23 cellular contexts compared by ENCODE assay signal in the genomic region with DNA sequence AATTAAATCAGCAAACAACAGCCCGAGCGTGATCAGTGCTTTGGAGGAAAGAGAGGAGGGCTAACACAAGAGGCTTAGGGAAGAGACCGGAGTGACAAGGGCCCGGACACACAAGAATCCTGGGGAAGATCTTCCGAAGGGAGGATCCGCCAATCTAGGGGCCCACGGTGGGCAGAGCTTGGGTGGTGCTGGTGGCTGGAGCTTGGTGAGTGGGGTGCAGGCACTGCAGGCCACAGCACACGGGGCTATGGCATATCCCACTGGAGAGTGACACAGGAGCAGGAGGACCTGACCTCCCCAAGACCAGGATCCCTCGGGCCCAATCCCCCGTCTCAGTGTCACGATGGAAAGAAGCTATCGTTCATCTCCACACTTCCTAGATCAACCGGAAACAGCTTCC.
"Had no signal": no experiment of that assay in that cellular context is flagged by ENCODE, and none has a peak within 500 bp of the region (broad histone marks: within the 10 kb centered on the region; RNA-seq: fewer than 3 reads in every experiment).

No MANE protein-coding gene starts in this region.

- H3K36me3 Mint-ChIP-seq: immature natural killer cell; natural killer cell; stimulated activated memory B cell treated with anti-CD40 and anti-IgM and Interleukin-4, amounts not matched to agents 10 μg/mL and 1 μg/mL and 100 μg/mL, for 72 hours had no signal

- H3K9me3 Mint-ChIP-seq: immature natural killer cell; mesothelial cell of epicardium; natural killer cell; nephron progenitor cell; stimulated activated memory B cell treated with anti-CD40 and anti-IgM and Interleukin-4, amounts not matched to agents 10 μg/mL and 1 μg/mL and 100 μg/mL, for 72 hours; stimulated activated naive CD8-positive, alpha-beta T cell treated with anti-CD3 and anti-CD28 coated beads, Interleukin-15, amount 100 ng/mL, for 72 hours had no signal

- H3K4me1 Mint-ChIP-seq: immature natural killer cell; naive B cell; stimulated activated memory B cell treated with anti-CD40 and anti-IgM and Interleukin-4, amounts not matched to agents 10 μg/mL and 1 μg/mL and 100 μg/mL, for 72 hours; stimulated activated naive CD8-positive, alpha-beta T cell treated with anti-CD3 and anti-CD28 coated beads, Interleukin-15, amount 100 ng/mL, for 72 hours had no signal

- H3K27ac Mint-ChIP-seq: immature natural killer cell; mesothelial cell of epicardium; natural killer cell; nephron progenitor cell; stimulated activated memory B cell treated with anti-CD40 and anti-IgM and Interleukin-4, amounts not matched to agents 10 μg/mL and 1 μg/mL and 100 μg/mL, for 72 hours; stimulated activated naive CD8-positive, alpha-beta T cell treated with anti-CD3 and anti-CD28 coated beads, Interleukin-15, amount 100 ng/mL, for 72 hours had no signal

- H3K27ac ChIP-seq: heart left ventricle, left ventricle myocardium inferior, parathyroid adenoma, prostate gland, skin epidermis, tibial nerve, upper lobe of left lung had no signal

- H3K4me1 ChIP-seq: heart left ventricle, left ventricle myocardium inferior, parathyroid adenoma, prostate gland, tibial nerve, upper lobe of left lung had no signal

- H3K27me3 ChIP-seq: heart left ventricle, tibial nerve, upper lobe of left lung had no signal

- H3K4me3 ChIP-seq: heart left ventricle, left ventricle myocardium inferior, lung, prostate gland, skin epidermis, tibial nerve, upper lobe of left lung had no signal

- H3K36me3 ChIP-seq: heart left ventricle, left ventricle myocardium inferior, prostate gland had no signal

- H3K79me2 ChIP-seq: parathyroid adenoma had no signal

- H3K4me3 Mint-ChIP-seq: immature natural killer cell; mesothelial cell of epicardium; naive B cell; natural killer cell; nephron progenitor cell; stimulated activated memory B cell treated with anti-CD40 and anti-IgM and Interleukin-4, amounts not matched to agents 10 μg/mL and 1 μg/mL and 100 μg/mL, for 72 hours; stimulated activated naive CD8-positive, alpha-beta T cell treated with anti-CD3 and anti-CD28 coated beads, Interleukin-15, amount 100 ng/mL, for 72 hours had no signal

- DNase-seq: heart left ventricle; hypothalamus; immature natural killer cell; left ventricle myocardium inferior; mesendoderm; naive B cell; natural killer cell; nephron progenitor cell; nucleus accumbens; retina; stimulated activated CD4-positive, alpha-beta T cell treated with anti-CD3 and anti-CD28 coated beads, Interleukin-4, amount 100 ng/mL, for 4 hours; stimulated activated CD8-positive, alpha-beta memory T cell treated with anti-CD3 and anti-CD28 coated beads, Interleukin-4, amount 100 ng/mL, for 48 hours; stimulated activated naive CD4-positive, alpha-beta T cell treated with Interleukin-2 at 50 U/mL for 16 hours; stimulated activated naive CD8-positive, alpha-beta T cell treated with anti-CD3 and anti-CD28 coated beads, Interleukin-15, amount 100 ng/mL, for 72 hours; substantia nigra had no signal

- H3K27me3 Mint-ChIP-seq: naive B cell; stimulated activated memory B cell treated with anti-CD40 and anti-IgM and Interleukin-4, amounts not matched to agents 10 μg/mL and 1 μg/mL and 100 μg/mL, for 72 hours; stimulated activated naive CD8-positive, alpha-beta T cell treated with anti-CD3 and anti-CD28 coated beads, Interleukin-15, amount 100 ng/mL, for 72 hours had no signal

- H2AFZ ChIP-seq: parathyroid adenoma had no signal

- H3K9me3 ChIP-seq: heart left ventricle, left ventricle myocardium inferior, prostate gland, tibial nerve, upper lobe of left lung had no signal

- H3K9ac ChIP-seq: parathyroid adenoma had no signal
